Comparison of ENCODE assay signal across 1 cellular context in genomic region chr5:92969191-92969780, GRCh38.
TF ChIP-seq lines count a peak whose summit lies in the region.

No MANE protein-coding gene starts in this region.

TF ChIP-seq in HepG2, 621 proteins besides CTCF, POLR2A, EP300 and RAD21 (continued from another document and continues in another):
- TF ChIP-seq, protein P1, sequence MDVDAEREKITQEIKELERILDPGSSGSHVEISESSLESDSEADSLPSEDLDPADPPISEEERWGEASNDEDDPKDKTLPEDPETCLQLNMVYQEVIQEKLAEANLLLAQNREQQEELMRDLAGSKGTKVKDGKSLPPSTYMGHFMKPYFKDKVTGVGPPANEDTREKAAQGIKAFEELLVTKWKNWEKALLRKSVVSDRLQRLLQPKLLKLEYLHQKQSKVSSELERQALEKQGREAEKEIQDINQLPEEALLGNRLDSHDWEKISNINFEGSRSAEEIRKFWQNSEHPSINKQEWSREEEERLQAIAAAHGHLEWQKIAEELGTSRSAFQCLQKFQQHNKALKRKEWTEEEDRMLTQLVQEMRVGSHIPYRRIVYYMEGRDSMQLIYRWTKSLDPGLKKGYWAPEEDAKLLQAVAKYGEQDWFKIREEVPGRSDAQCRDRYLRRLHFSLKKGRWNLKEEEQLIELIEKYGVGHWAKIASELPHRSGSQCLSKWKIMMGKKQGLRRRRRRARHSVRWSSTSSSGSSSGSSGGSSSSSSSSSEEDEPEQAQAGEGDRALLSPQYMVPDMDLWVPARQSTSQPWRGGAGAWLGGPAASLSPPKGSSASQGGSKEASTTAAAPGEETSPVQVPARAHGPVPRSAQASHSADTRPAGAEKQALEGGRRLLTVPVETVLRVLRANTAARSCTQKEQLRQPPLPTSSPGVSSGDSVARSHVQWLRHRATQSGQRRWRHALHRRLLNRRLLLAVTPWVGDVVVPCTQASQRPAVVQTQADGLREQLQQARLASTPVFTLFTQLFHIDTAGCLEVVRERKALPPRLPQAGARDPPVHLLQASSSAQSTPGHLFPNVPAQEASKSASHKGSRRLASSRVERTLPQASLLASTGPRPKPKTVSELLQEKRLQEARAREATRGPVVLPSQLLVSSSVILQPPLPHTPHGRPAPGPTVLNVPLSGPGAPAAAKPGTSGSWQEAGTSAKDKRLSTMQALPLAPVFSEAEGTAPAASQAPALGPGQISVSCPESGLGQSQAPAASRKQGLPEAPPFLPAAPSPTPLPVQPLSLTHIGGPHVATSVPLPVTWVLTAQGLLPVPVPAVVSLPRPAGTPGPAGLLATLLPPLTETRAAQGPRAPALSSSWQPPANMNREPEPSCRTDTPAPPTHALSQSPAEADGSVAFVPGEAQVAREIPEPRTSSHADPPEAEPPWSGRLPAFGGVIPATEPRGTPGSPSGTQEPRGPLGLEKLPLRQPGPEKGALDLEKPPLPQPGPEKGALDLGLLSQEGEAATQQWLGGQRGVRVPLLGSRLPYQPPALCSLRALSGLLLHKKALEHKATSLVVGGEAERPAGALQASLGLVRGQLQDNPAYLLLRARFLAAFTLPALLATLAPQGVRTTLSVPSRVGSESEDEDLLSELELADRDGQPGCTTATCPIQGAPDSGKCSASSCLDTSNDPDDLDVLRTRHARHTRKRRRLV (CRISPR knock-in tag; IDR thresholded peaks at IDR 0.05), result no peak
- TF ChIP-seq EHMT2 (IDR thresholded peaks at IDR 0.05; ENCODE audit: borderline replicate concordance, low read depth, low read length) (0 out of 2 replicates have a peak, but pooled peaks have one; percentile 43), U2AF2 (IDR thresholded peaks at IDR 0.05; ENCODE audit: low read depth, low read length) (no peak), MLLT10 (CRISPR knock-in tag; IDR thresholded peaks at IDR 0.05) (no peak), PREB (CRISPR knock-in tag; IDR thresholded peaks at IDR 0.05) (no peak), ZBTB3 (CRISPR knock-in tag; IDR thresholded peaks at IDR 0.05; ENCODE audit: borderline replicate concordance, low read depth) (no peak), BHLHE40 (IDR thresholded peaks at IDR 0.05; ENCODE audit: low read length) (no peak), KAT7 (CRISPR knock-in tag; IDR thresholded peaks at IDR 0.05; ENCODE audit: borderline replicate concordance) (no peak), HMGXB3 (CRISPR knock-in tag; IDR thresholded peaks at IDR 0.05; ENCODE audit: borderline replicate concordance) (no peak), ZNF780A (CRISPR knock-in tag; IDR thresholded peaks at IDR 0.05) (no peak), ZNF274 (CRISPR knock-in tag; IDR thresholded peaks at IDR 0.05) (no peak), KDM3A (CRISPR knock-in tag; IDR thresholded peaks at IDR 0.05; ENCODE audit: low read depth) (no peak), ZNF367 (CRISPR knock-in tag; IDR thresholded peaks at IDR 0.05; ENCODE audit: borderline replicate concordance) (no peak), TBX2 (CRISPR knock-in tag; IDR thresholded peaks at IDR 0.05; ENCODE audit: borderline replicate concordance) (no peak; the same call in 1 of the 2 replicates), ZNF207 (IDR thresholded peaks at IDR 0.05; ENCODE audit: borderline replicate concordance) (no peak), ETV6 (CRISPR knock-in tag; conservative IDR thresholded peaks at IDR 0.05) (no peak), ZNF234 (CRISPR knock-in tag; conservative IDR thresholded peaks at IDR 0.05) (no peak), ZNF558 (CRISPR knock-in tag; IDR thresholded peaks at IDR 0.05; ENCODE audit: borderline replicate concordance) (no peak), ZNF318 (CRISPR knock-in tag; IDR thresholded peaks at IDR 0.05) (no peak), ZSCAN22 (CRISPR knock-in tag; IDR thresholded peaks at IDR 0.05) (no peak), FOXC1 (CRISPR knock-in tag; IDR thresholded peaks at IDR 0.05; ENCODE audit: borderline replicate concordance) (no peak), MXI1 (IDR thresholded peaks at IDR 0.05; ENCODE audit: borderline replicate concordance, low read depth, low read length) (no peak), ZNF737 (CRISPR knock-in tag; IDR thresholded peaks at IDR 0.05; ENCODE audit: borderline replicate concordance) (no peak), ARID3A (IDR thresholded peaks at IDR 0.05; ENCODE audit: low read depth, low read length) (no peak)
- TF ChIP-seq, protein P2, sequence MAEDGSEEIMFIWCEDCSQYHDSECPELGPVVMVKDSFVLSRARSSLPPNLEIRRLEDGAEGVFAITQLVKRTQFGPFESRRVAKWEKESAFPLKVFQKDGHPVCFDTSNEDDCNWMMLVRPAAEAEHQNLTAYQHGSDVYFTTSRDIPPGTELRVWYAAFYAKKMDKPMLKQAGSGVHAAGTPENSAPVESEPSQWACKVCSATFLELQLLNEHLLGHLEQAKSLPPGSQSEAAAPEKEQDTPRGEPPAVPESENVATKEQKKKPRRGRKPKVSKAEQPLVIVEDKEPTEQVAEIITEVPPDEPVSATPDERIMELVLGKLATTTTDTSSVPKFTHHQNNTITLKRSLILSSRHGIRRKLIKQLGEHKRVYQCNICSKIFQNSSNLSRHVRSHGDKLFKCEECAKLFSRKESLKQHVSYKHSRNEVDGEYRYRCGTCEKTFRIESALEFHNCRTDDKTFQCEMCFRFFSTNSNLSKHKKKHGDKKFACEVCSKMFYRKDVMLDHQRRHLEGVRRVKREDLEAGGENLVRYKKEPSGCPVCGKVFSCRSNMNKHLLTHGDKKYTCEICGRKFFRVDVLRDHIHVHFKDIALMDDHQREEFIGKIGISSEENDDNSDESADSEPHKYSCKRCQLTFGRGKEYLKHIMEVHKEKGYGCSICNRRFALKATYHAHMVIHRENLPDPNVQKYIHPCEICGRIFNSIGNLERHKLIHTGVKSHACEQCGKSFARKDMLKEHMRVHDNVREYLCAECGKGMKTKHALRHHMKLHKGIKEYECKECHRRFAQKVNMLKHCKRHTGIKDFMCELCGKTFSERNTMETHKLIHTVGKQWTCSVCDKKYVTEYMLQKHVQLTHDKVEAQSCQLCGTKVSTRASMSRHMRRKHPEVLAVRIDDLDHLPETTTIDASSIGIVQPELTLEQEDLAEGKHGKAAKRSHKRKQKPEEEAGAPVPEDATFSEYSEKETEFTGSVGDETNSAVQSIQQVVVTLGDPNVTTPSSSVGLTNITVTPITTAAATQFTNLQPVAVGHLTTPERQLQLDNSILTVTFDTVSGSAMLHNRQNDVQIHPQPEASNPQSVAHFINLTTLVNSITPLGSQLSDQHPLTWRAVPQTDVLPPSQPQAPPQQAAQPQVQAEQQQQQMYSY (CRISPR knock-in tag; IDR thresholded peaks at IDR 0.05), result no peak
- TF ChIP-seq, protein P3, sequence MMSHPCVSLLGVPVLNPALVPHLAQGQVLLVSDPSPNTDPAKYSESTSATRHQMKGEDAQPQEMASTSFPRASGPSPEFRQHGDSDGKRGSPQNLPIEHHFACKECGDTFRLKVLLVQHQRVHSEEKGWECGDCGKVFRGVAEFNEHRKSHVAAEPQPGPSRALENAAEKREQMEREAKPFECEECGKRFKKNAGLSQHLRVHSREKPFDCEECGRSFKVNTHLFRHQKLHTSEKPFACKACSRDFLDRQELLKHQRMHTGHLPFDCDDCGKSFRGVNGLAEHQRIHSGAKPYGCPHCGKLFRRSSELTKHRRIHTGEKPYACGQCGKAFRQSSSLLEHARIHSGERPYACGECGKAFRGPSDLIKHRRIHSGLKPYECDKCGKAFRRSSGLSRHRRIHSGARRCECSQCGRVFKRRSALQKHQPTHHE (CRISPR knock-in tag; IDR thresholded peaks at IDR 0.05; ENCODE audit: borderline replicate concordance), result no peak
